ENCODE assay signal across 32 cellular contexts in genomic region chr9:71636143-71636839, GRCh38.
"Had no signal": no experiment of that assay in that cellular context is flagged by ENCODE, and none has a peak within 500 bp of the region (broad histone marks: within the 10 kb centered on the region; RNA-seq: fewer than 3 reads in every experiment).

No MANE protein-coding gene starts in this region.

- DNase-seq: activated B cell treated with CpG ODN at 0.5 μM for 24 hours; activated CD4-positive, alpha-beta memory T cell treated with anti-CD3 and anti-CD28 coated beads for 36 hours; activated CD4-positive, alpha-beta T cell treated with anti-CD3 and anti-CD28 coated beads for 4 hours; activated CD4-positive, alpha-beta T cell treated with anti-CD3 and anti-CD28 coated beads, Interleukin-2, amount 50 U/mL, for 1 hour; activated CD4-positive, CD25-positive, alpha-beta regulatory T cell treated with anti-CD3 and anti-CD28 coated beads, Interleukin-2, amount 50 U/mL, for 72 hours; activated CD8-positive, alpha-beta memory T cell treated with anti-CD3 and anti-CD28 coated beads, Interleukin-2, amount 50 U/mL, for 4 hours; activated gamma-delta T cell treated with Interleukin-2 at 50 U/mL for 16 hours; activated naive CD4-positive, alpha-beta T cell treated with anti-CD3 and anti-CD28 coated beads for 36 hours; activated T-cell treated with anti-CD3 and anti-CD28 coated beads for 4 hours; activated T-cell treated with anti-CD3 and anti-CD28 coated beads, Interleukin-2, amount 50 U/mL, for 4 hours; body of pancreas; caudate nucleus; cerebellar nuclear complex; NCI-H1105; NCI-H1436; NCI-H1694; NCI-H1930; NCI-H2081 treated with DMSO at 0.1 percent for 48 hours; NCI-H345; NCI-H524 treated with DMSO at 0.1 percent for 48 hours; PC-3; Peyer's patch; RPMI8226; SW 1271; T-helper 1 cell; T-helper 2 cell; T-helper 9 cell had no signal

- FAIRE-seq: astrocyte had no signal

- H3K4me3 ChIP-seq: adrenal gland, body of pancreas, breast epithelium, Peyer's patch had no signal

- H3K36me3 ChIP-seq: adrenal gland, breast epithelium, Peyer's patch had no signal

- H3K4me1 ChIP-seq: body of pancreas, breast epithelium, Peyer's patch had no signal

- ATAC-seq: activated naive CD4-positive, alpha-beta T cell treated with anti-CD3 and anti-CD28 coated beads, Interleukin-2, amount 50 U/mL, for 72 hours; activated T-cell treated with anti-CD3 and anti-CD28 coated beads, Interleukin-2, amount 50 U/mL, for 4 hours; body of pancreas; PC-3 had no signal

- H3K9me3 ChIP-seq: adrenal gland, body of pancreas, breast epithelium, Peyer's patch had no signal

- H3K27ac ChIP-seq: body of pancreas, breast epithelium, Peyer's patch, VCaP had no signal

- H3K27me3 ChIP-seq: adrenal gland, body of pancreas, breast epithelium, Peyer's patch had no signal
